ENCODE assay signal across 26 cellular contexts in the genomic region with DNA sequence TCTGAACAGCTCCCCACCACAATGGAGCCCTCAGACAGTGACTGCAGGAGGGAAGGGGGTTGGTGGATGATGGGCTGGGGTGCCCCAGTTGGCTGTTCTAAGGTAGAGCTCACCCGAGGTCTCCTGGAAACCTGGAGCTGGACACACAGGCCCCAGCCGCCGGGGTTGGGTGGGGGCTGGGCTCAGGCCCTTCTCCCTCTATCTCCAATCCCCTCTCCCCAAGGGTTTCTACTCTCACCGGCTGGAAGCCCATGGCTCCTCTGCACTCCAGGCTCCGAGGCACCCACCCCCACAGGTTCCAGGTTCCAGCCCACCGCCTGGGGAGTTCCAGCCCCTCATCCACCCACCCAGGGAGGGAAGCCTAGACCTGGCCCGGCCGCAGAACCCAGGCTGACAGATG. TPM values are rescaled to one million over a fixed set of nuclear protein-coding genes. Genes with fewer than 3 reads are reported as not detected.
DNase-seq lines count a peak whose midpoint lies in the region; ATAC-seq, FAIRE-seq and TF ChIP-seq lines count a peak whose summit lies in the region.
"Had no signal": no experiment of that assay in that cellular context is flagged by ENCODE, and none has a peak within 500 bp of the region (broad histone marks: within the 10 kb centered on the region; RNA-seq: fewer than 3 reads in every experiment).

No MANE protein-coding gene starts in this region.

- H3K4me1 Mint-ChIP-seq in astrocyte (ENCODE audit: low read depth, unreplicated experiment) (peaks cover 3% of the 10 kb centered on the region), neural progenitor cell (peaks cover 6% of the 10 kb centered on the region)

- H3K9me3 Mint-ChIP-seq in astrocyte (ENCODE audit: unreplicated experiment) (peaks cover 3% of the 10 kb centered on the region), neural progenitor cell (no peaks in the 10 kb centered on the region)

- H3K36me3 Mint-ChIP-seq in astrocyte (ENCODE audit: low read depth, unreplicated experiment) (no peaks in the 10 kb centered on the region), neural progenitor cell (no peaks in the 10 kb centered on the region)
- H3K36me3 Mint-ChIP-seq: CD4-positive, CD25-positive, alpha-beta regulatory T cell had no signal

- TF ChIP-seq CTCF in astrocyte (IDR thresholded peaks at IDR 0.05; ENCODE audit: insufficient read depth, low read depth, low read length), result no peak
- no peak for TF ChIP-seq CTCF in neural progenitor cell (IDR thresholded peaks at IDR 0.05)
- TF ChIP-seq CTCF in testis (IDR thresholded peaks at IDR 0.05), result no peak
- TF ChIP-seq CTCF in OCI-LY7 (conservative IDR thresholded peaks at IDR 0.05; ENCODE audit: low read length), result no peak
- TF ChIP-seq CTCF in gastrocnemius medialis (IDR thresholded peaks at IDR 0.05 in 4 of 5, conservative IDR thresholded peaks at IDR 0.05 in 1 of 5), result no peak

- H3K27ac Mint-ChIP-seq in astrocyte (ENCODE audit: unreplicated experiment) (peak overlapping the region; percentile 7), neural progenitor cell (no peak overlapping the region)
- H3K27ac Mint-ChIP-seq: CD4-positive, CD25-positive, alpha-beta regulatory T cell had no signal

- H3K9me2 ChIP-seq in OCI-LY7 (ENCODE audit: insufficient read depth, low read length), result no peaks in the 10 kb centered on the region

- no peak overlapping the region for H3K4me3 Mint-ChIP-seq in astrocyte (ENCODE audit: unreplicated experiment)
- H3K4me3 Mint-ChIP-seq in neural progenitor cell, result peak overlapping the region; percentile 50
- H3K4me3 Mint-ChIP-seq: CD4-positive, CD25-positive, alpha-beta regulatory T cell had no signal

- H3K79me2 ChIP-seq in astrocyte (ENCODE audit: insufficient read depth, low read length) (no peaks in the 10 kb centered on the region), neural progenitor cell (ENCODE audit: low read depth) (no peaks in the 10 kb centered on the region), OCI-LY7 (ENCODE audit: insufficient read depth, low read depth, low read length) (no peaks in the 10 kb centered on the region)

- no peak for ATAC-seq in gastrocnemius medialis
- ATAC-seq: PC-3 had no signal

- 21 to 33% methylated on average over 5 to 6 of the region's 8 CpGs for WGBS in testis, 2 donors

- peaks cover 19% of the 10 kb centered on the region for H3F3A ChIP-seq in neural progenitor cell (ENCODE audit: low read depth)

- H2AFZ ChIP-seq in astrocyte (ENCODE audit: low read depth, low read length) (no peak overlapping the region), neural progenitor cell (replicated peaks) (no peak overlapping the region), OCI-LY7 (ENCODE audit: low read length) (no peak overlapping the region)
- H2AFZ ChIP-seq: GM23248 had no signal

- no TSS peak for BruUV-seq in OCI-LY7 (replicated peaks; lab: Mats Ljungman, UMichigan)

- H3K4me2 ChIP-seq in astrocyte (ENCODE audit: low read length) (no peak overlapping the region), neural progenitor cell (no peak overlapping the region), OCI-LY7 (ENCODE audit: low read length) (no peak overlapping the region)

- DNase-seq in H7 (peak; percentile 76), astrocyte (ENCODE audit: low read depth) (no peak), neural progenitor cell (ENCODE audit: low spot score) (no peak), testis (no peak), OCI-LY7 (ENCODE audit: low spot score) (no peak), NCI-H345 treated with DMSO at 0.1 percent for 48 hours (lab: John Stamatoyannopoulos, UW; ENCODE audit: unreplicated experiment) (no peak), gastrocnemius medialis (no peak)
- DNase-seq: Caco-2; CD4-positive, CD25-positive, alpha-beta regulatory T cell; DMS 273 treated with DMSO at 0.1 percent for 48 hours; DMS79 treated with DMSO at 0.1 percent for 48 hours; GM23248; Karpas-422; MV-4-11; NCI-H1694; NCI-H2081; NCI-H2171; NCI-H345; NCI-H526; PC-3; Right ventricle myocardium superior; SW 1271 had no signal

- H3K4me1 ChIP-seq in astrocyte (ENCODE audit: insufficient read depth, low read length), result no peaks in the 10 kb centered on the region
- H3K4me1 ChIP-seq in neural progenitor cell, result peaks cover 6% of the 10 kb centered on the region
- H3K4me1 ChIP-seq in testis, result peaks cover 29% of the 10 kb centered on the region
- H3K4me1 ChIP-seq in OCI-LY7 (ENCODE audit: insufficient read depth, low read length, poor library complexity, severe bottlenecking), result no peaks in the 10 kb centered on the region
- H3K4me1 ChIP-seq in gastrocnemius medialis, result peaks cover 3% of the 10 kb centered on the region in 2 donors
- H3K4me1 ChIP-seq: Caco-2 had no signal

- no peak for FAIRE-seq in astrocyte (lab: Jason Lieb, UNC)

- CTCF ChIA-PET in OCI-LY7 (lab: Charles Lee; ENCODE audit: unreplicated experiment), result no interaction called here

- intact Hi-C loops in testis (cut with DNase I; ENCODE audit: low total_unique reads) (no loop called here), OCI-LY7 (cut with micrococcal nuclease; ENCODE audit: unreplicated experiment) (no loop called here), gastrocnemius medialis (cut with DNase I; ENCODE audit: low total_unique reads) (no loop called here)

- no peaks in the 10 kb centered on the region for H3K9me3 ChIP-seq in astrocyte (ENCODE audit: insufficient read depth, low read depth, low read length)
- no peaks in the 10 kb centered on the region for H3K9me3 ChIP-seq in neural progenitor cell (ENCODE audit: low read depth)
- no peaks in the 10 kb centered on the region for H3K9me3 ChIP-seq in testis
- H3K9me3 ChIP-seq in OCI-LY7 (ENCODE audit: low read length), result no peaks in the 10 kb centered on the region
- no peaks in the 10 kb centered on the region for H3K9me3 ChIP-seq in gastrocnemius medialis
- H3K9me3 ChIP-seq: Caco-2 had no signal

- TF ChIP-seq POLR2A in testis (IDR thresholded peaks at IDR 0.05) (no peak), gastrocnemius medialis (IDR thresholded peaks at IDR 0.05) (no peak)

- H3K4me3 ChIP-seq in H7 (ENCODE audit: insufficient read depth, low read depth, low read length), result no peak overlapping the region
- no peak overlapping the region for H3K4me3 ChIP-seq in astrocyte (ENCODE audit: insufficient read depth, low read depth, low read length)
- no peak overlapping the region for H3K4me3 ChIP-seq in neural progenitor cell
- H3K4me3 ChIP-seq in testis, result peak overlapping the region; percentile 61 to 76
- H3K4me3 ChIP-seq in OCI-LY7 (ENCODE audit: low read depth, low read length, poor library complexity, severe bottlenecking), result no peak overlapping the region
- H3K4me3 ChIP-seq in gastrocnemius medialis, result no peak overlapping the region
- H3K4me3 ChIP-seq: GM23248 had no signal

- H3K36me3 ChIP-seq in H7 (replicated peaks; ENCODE audit: control insufficient read depth, insufficient read depth, low read length), result no peaks in the 10 kb centered on the region
- H3K36me3 ChIP-seq in astrocyte (ENCODE audit: insufficient read depth, low read length), result no peaks in the 10 kb centered on the region
- H3K36me3 ChIP-seq in neural progenitor cell, result no peaks in the 10 kb centered on the region
- no peaks in the 10 kb centered on the region for H3K36me3 ChIP-seq in testis (ENCODE audit: low read depth, missing control alignments)
- H3K36me3 ChIP-seq in OCI-LY7 (ENCODE audit: insufficient read depth, low read length), result no peaks in the 10 kb centered on the region
- no peaks in the 10 kb centered on the region for H3K36me3 ChIP-seq in gastrocnemius medialis

- H3K27ac ChIP-seq in astrocyte (ENCODE audit: low read depth, low read length) (no peak overlapping the region), neural progenitor cell (no peak overlapping the region), testis (peak overlapping the region; percentile 53 to 78), OCI-LY7 (ENCODE audit: low read depth, low read length, poor library complexity, severe bottlenecking) (no peak overlapping the region), gastrocnemius medialis (no peak overlapping the region)
- H3K27ac ChIP-seq: GM23248 had no signal

- H3K9ac ChIP-seq in astrocyte (ENCODE audit: low read length), result no peak overlapping the region
- H3K9ac ChIP-seq in neural progenitor cell, result no peak overlapping the region
- H3K9ac ChIP-seq: GM23248 had no signal

- H3K27me3 ChIP-seq in H7 (ENCODE audit: control insufficient read depth, insufficient read depth, low read length) (peaks cover 49% of the 10 kb centered on the region), astrocyte (ENCODE audit: insufficient read depth, low read length) (peaks cover 41% of the 10 kb centered on the region), neural progenitor cell (peaks cover 53% of the 10 kb centered on the region), testis (no peaks in the 10 kb centered on the region), gastrocnemius medialis (peaks cover 37 to 42% (median 41%) of the 10 kb centered on the region in 3 donors)

- H4K20me1 ChIP-seq in astrocyte (ENCODE audit: insufficient read depth, low read length) (no peaks in the 10 kb centered on the region), neural progenitor cell (ENCODE audit: low read depth) (no peaks in the 10 kb centered on the region), OCI-LY7 (ENCODE audit: insufficient read depth, low read length) (no peaks in the 10 kb centered on the region)

- in situ Hi-C loops in gastrocnemius medialis (cut with MboI; ENCODE audit: low sequenced_read_pairs in 4 of 4), result no loop called here

- POLR2A ChIA-PET in OCI-LY7 (lab: Charles Lee), result no interaction called here

- H3K27me3 Mint-ChIP-seq in astrocyte (ENCODE audit: low read depth, unreplicated experiment), result peaks cover 35% of the 10 kb centered on the region
- H3K27me3 Mint-ChIP-seq in neural progenitor cell (ENCODE audit: insufficient read depth, low read depth), result peaks cover 37% of the 10 kb centered on the region

RNA-seq across cellular contexts. Expression of gene NR5A1, which starts 0.8 kb away (rescaled TPM):
- 0.30 and 0.73 TPM in 2 replicates for total RNA-seq in H7 (2014; rRNA removed; shearing (Covaris generic))
- total RNA-seq in astrocyte, result 0.26 TPM in 1 of 2 replicates, not detected in the other
- 1.0 and 3.3 TPM in 2 replicates for total RNA-seq in neural progenitor cell (ENCODE audit: low replicate concordance)
- total RNA-seq in testis, result 10 to 100 TPM; 43.5 to 65.2 TPM
- 28.7 TPM for polyA plus RNA-seq in testis (ENCODE audit: insufficient read depth, low read depth, low replicate concordance)
- total RNA-seq in OCI-LY7 (2014; rRNA removed; shearing (Covaris generic)), result not detected in 2 replicates
- total RNA-seq in OCI-LY7 (2022), result not detected in 2 replicates
- total RNA-seq in gastrocnemius medialis, result not detected
- total RNA-seq: CD4-positive, CD25-positive, alpha-beta regulatory T cell; GM23248; PC-3; Right ventricle myocardium superior; RPMI7951; SK-MEL-5 had no signal
- polyA plus RNA-seq: BJ; CD4-positive, CD25-positive, alpha-beta regulatory T cell; GM23248 had no signal

RNA-seq across cellular contexts. Expression of gene ADGRD2, which starts 56.2 kb away (rescaled TPM):
- total RNA-seq in H7 (2014; rRNA removed; shearing (Covaris generic)), result not detected in 2 replicates
- total RNA-seq in astrocyte (not detected in 2 replicates), neural progenitor cell (ENCODE audit: low replicate concordance) (0.13 and 0.43 TPM in 2 replicates), testis (under 1 TPM; 0.31 to 0.74 TPM), OCI-LY7 (2022) (not detected in 2 replicates), gastrocnemius medialis (not detected)
- 1.5 TPM for polyA plus RNA-seq in testis (ENCODE audit: insufficient read depth, low read depth, low replicate concordance)
- total RNA-seq in OCI-LY7 (2014; rRNA removed; shearing (Covaris generic)), result not detected in 2 replicates
- total RNA-seq: Caco-2; CD4-positive, CD25-positive, alpha-beta regulatory T cell; GM23248; M059J; PC-3; Right ventricle myocardium superior; RPMI7951; SK-MEL-5 had no signal
- polyA plus RNA-seq: BJ; CD4-positive, CD25-positive, alpha-beta regulatory T cell; GM23248 had no signal

Comparison
In these comparisons a context has a peak if more than half of its experiments do, and no peak if none do; other contexts are left out.
1. H3K4me3 ChIP-seq: peak in testis (2 of 2); none in H7 (single experiment), astrocyte (single experiment), neural progenitor cell (single experiment), OCI-LY7 (single experiment) and gastrocnemius medialis (0 of 4).
2. H3K27ac ChIP-seq: peak in testis (2 of 2); none in astrocyte (single experiment), neural progenitor cell (single experiment), OCI-LY7 (single experiment) and gastrocnemius medialis (0 of 4).
3. RNA of gene NR5A1, which starts 0.8 kb away (total RNA-seq): 43.5 to 65.2 TPM in testis; 1.0 to 3.3 TPM in neural progenitor cell, 0.30 to 0.73 TPM in H7, not detected in OCI-LY7, 0.26 TPM in astrocyte and not detected in gastrocnemius medialis; every median in the first group is over 10 times any median in the second.